8 cellular contexts compared by ENCODE assay signal in the genomic region with DNA sequence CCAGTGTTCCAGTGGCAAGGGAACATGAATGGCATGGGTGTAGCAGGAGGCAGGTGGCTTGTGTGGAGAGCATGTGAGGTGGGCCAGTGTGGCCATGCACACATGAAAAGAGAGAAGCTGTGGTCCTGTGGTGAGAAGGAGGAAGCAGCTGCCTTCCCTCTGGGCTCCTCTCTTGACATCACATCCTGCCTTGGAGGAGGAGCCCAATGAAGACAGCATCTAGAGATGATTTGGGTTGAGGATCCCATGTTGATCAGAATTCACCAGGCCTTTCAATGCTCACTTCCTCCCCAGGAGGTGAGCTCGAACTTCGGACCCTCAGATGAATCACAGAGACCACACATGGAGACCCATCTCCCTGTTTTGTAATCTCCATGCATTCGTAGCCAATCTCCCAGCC.
DNase-seq lines count a peak whose midpoint lies in the region; ATAC-seq, FAIRE-seq and TF ChIP-seq lines count a peak whose summit lies in the region.

No MANE protein-coding gene starts in this region.

- intact Hi-C loops in lower lobe of right lung (cut with DNase I) = no loop called here
- intact Hi-C loops in thyroid gland (cut with DNase I) = no loop called here

- peak overlapping the region; percentile 57 for H3K4me3 Mint-ChIP-seq in T-helper 17 cell
- H3K4me3 Mint-ChIP-seq in glutamatergic neuron (ENCODE audit: unreplicated experiment) = no peak overlapping the region

- H3K4me1 ChIP-seq in lower lobe of right lung (peaks cover 35% of the 10 kb centered on the region), thyroid gland (peaks cover 19 to 33% of the 10 kb centered on the region in 2 donors)

- H3K27me3 Mint-ChIP-seq in T-helper 17 cell (no peaks in the 10 kb centered on the region), glutamatergic neuron (ENCODE audit: unreplicated experiment) (peaks cover 3% of the 10 kb centered on the region)

- no peaks in the 10 kb centered on the region for H3K36me3 ChIP-seq in lower lobe of right lung
- H3K36me3 ChIP-seq in thyroid gland = no peaks in the 10 kb centered on the region

- TF ChIP-seq CTCF in lower lobe of right lung (IDR thresholded peaks at IDR 0.05) (no peak), thyroid gland (IDR thresholded peaks at IDR 0.05) (no peak), glutamatergic neuron (IDR thresholded peaks at IDR 0.05; ENCODE audit: partially characterized antibody, unreplicated experiment) (no peak)

- DNase-seq in CMK (ENCODE audit: low read depth) (peak; percentile 69), T-helper 17 cell (peak in 2 of 3 donors; percentile 32 to 35), lower lobe of right lung (peak; percentile 62), NCI-H82 (lab: John Stamatoyannopoulos, UW) (no peak), urothelium cell line (ENCODE audit: low spot score) (no peak), thyroid gland (no peak), glutamatergic neuron (no peak)

- H3K4me3 ChIP-seq in lower lobe of right lung (no peak overlapping the region), thyroid gland (replicated peaks in 1 of 3) (no peak overlapping the region)

- no peaks in the 10 kb centered on the region for H3K27me3 ChIP-seq in lower lobe of right lung (ENCODE audit: low read depth)
- H3K27me3 ChIP-seq in thyroid gland = no peaks in the 10 kb centered on the region

- H3K36me3 Mint-ChIP-seq in T-helper 17 cell (ENCODE audit: low read depth) = no peaks in the 10 kb centered on the region
- no peaks in the 10 kb centered on the region for H3K36me3 Mint-ChIP-seq in glutamatergic neuron (ENCODE audit: unreplicated experiment)

- peak; percentile 47 for ATAC-seq in HG03139 (IDR thresholded peaks at IDR 0.05; ENCODE audit: unreplicated experiment)
- peak; percentile 85 for ATAC-seq in T-helper 17 cell
- ATAC-seq in lower lobe of right lung = peak; percentile 28 to 64

- H3K27ac ChIP-seq in lower lobe of right lung (no peak overlapping the region), thyroid gland (no peak overlapping the region)

- FAIRE-seq in urothelium cell line (lab: Jason Lieb, UNC) = no peak

- no peak for TF ChIP-seq POLR2A in thyroid gland (IDR thresholded peaks at IDR 0.05)

- H3K4me1 Mint-ChIP-seq in T-helper 17 cell = peaks cover 26% of the 10 kb centered on the region
- peaks cover 11% of the 10 kb centered on the region for H3K4me1 Mint-ChIP-seq in glutamatergic neuron (ENCODE audit: low read depth, unreplicated experiment)

- H3K9me3 ChIP-seq in T-helper 17 cell (ENCODE audit: control insufficient read depth, low read length, poor library complexity, severe bottlenecking) (no peaks in the 10 kb centered on the region), lower lobe of right lung (no peaks in the 10 kb centered on the region), thyroid gland (no peaks in the 10 kb centered on the region)

- no peaks in the 10 kb centered on the region for H3K9me3 Mint-ChIP-seq in glutamatergic neuron (ENCODE audit: unreplicated experiment)

- H3K27ac Mint-ChIP-seq in T-helper 17 cell = peak overlapping the region; percentile 90
- no peak overlapping the region for H3K27ac Mint-ChIP-seq in glutamatergic neuron (ENCODE audit: unreplicated experiment)

- WGBS in thyroid gland, 2 donors = 82 to 88% methylated on average over 3 of the region's 3 CpGs

Comparison
In these comparisons a context has a peak if more than half of its experiments do, and no peak if none do; other contexts are left out.
1. DNase-seq: peak in CMK (single experiment), T-helper 17 cell (2 of 3) and lower lobe of right lung (single experiment); none in NCI-H82 (single experiment), urothelium cell line (single experiment), thyroid gland (0 of 2) and glutamatergic neuron (single experiment).
2. Peak in every context shown above with its lines, with median percentiles within 50 percentile points of each other: ATAC-seq.